In genomic region chr13:44710576-44710975, GRCh38 we compare ENCODE assay signal across 9 cellular contexts.
A peak's percentile ranks its signal among the peaks of the same experiment; 100 is the strongest.
DNase-seq lines count a peak whose midpoint lies in the region; ATAC-seq, FAIRE-seq and TF ChIP-seq lines count a peak whose summit lies in the region.
"Had no signal": no experiment of that assay in that cellular context is flagged by ENCODE, and none has a peak within 500 bp of the region (broad histone marks: within the 10 kb centered on the region; RNA-seq: fewer than 3 reads in every experiment).

No MANE protein-coding gene starts in this region.

- RAD21 ChIA-PET in GM12878 (lab: Charles Lee; ENCODE audit: unreplicated experiment): no interaction called here

- no peaks in the 10 kb centered on the region for H3K27me3 ChIP-seq in GM12878 (replicated peaks in 1 of 2; ENCODE audit: control insufficient read depth in 2 of 2, insufficient read depth in 2 of 2, low read length in 1 of 2)
- H3K27me3 ChIP-seq in skeletal muscle satellite cell (ENCODE audit: control insufficient read depth, insufficient read depth, low read length): no peaks in the 10 kb centered on the region
- no peaks in the 10 kb centered on the region for H3K27me3 ChIP-seq in right lobe of liver
- no peaks in the 10 kb centered on the region for H3K27me3 ChIP-seq in body of pancreas
- H3K27me3 ChIP-seq: sigmoid colon had no signal

- no TSS peak for BruUV-seq in GM12878 (replicated peaks; lab: Mats Ljungman, UMichigan)

- DNase-seq in GM10266 (ENCODE audit: extremely low spot score): peak; percentile 57
- DNase-seq in GM12878 (ENCODE audit: low read depth, low spot score): peak; percentile 5
- no peak for DNase-seq in right lobe of liver
- no peak for DNase-seq in body of pancreas
- DNase-seq: sigmoid colon had no signal

- H3K4me3 ChIP-seq in GM12878: no peak overlapping the region
- peak overlapping the region; percentile 29 for H3K4me3 ChIP-seq in skeletal muscle satellite cell (ENCODE audit: low read length)
- no peak overlapping the region for H3K4me3 ChIP-seq in right lobe of liver
- H3K4me3 ChIP-seq in body of pancreas: no peak overlapping the region
- H3K4me3 ChIP-seq: sigmoid colon had no signal

- no peak overlapping the region for H3K27ac ChIP-seq in GM12878 (ENCODE audit: control insufficient read depth, insufficient read depth)
- no peak overlapping the region for H3K27ac ChIP-seq in right lobe of liver
- no peak overlapping the region for H3K27ac ChIP-seq in body of pancreas
- H3K27ac ChIP-seq: sigmoid colon had no signal

- TF ChIP-seq EP300 in GM12878 (IDR thresholded peaks at IDR 0.05; ENCODE audit: borderline replicate concordance in 1 of 2, control insufficient read depth in 1 of 2, low read depth in 2 of 2, low read length in 2 of 2): no peak

- no peak for TF ChIP-seq CTCF in GM10266 (IDR thresholded peaks at IDR 0.05; ENCODE audit: control insufficient read depth, insufficient read depth, low read depth, missing control alignments)
- no peak for TF ChIP-seq CTCF in GM12878 (IDR thresholded peaks at IDR 0.05 in 2 of 3, conservative IDR thresholded peaks at IDR 0.05 in 1 of 3; ENCODE audit: control insufficient read depth in 2 of 3, extremely low read depth in 1 of 3, insufficient read depth in 1 of 3, low read depth in 3 of 3, low read length in 3 of 3)
- no peak for TF ChIP-seq CTCF in right lobe of liver (IDR thresholded peaks at IDR 0.05)
- no peak for TF ChIP-seq CTCF in body of pancreas (IDR thresholded peaks at IDR 0.05)

- no peak for TF ChIP-seq POLR2A in GM12878 (IDR thresholded peaks at IDR 0.05; ENCODE audit: low read depth, low read length)
- no peak for TF ChIP-seq POLR2A in right lobe of liver (IDR thresholded peaks at IDR 0.05)
- no peak for TF ChIP-seq POLR2A in body of pancreas (IDR thresholded peaks at IDR 0.05)

- no peak overlapping the region for H2AFZ ChIP-seq in GM12878 (ENCODE audit: control insufficient read depth, low read depth, low read length)

- H3K9me3 ChIP-seq in GM12878 (replicated peaks; ENCODE audit: control insufficient read depth, insufficient read depth, low read length) (no peaks in the 10 kb centered on the region), skeletal muscle satellite cell (replicated peaks; ENCODE audit: low read length) (no peaks in the 10 kb centered on the region), right lobe of liver (no peaks in the 10 kb centered on the region), body of pancreas (no peaks in the 10 kb centered on the region)
- H3K9me3 ChIP-seq: sigmoid colon had no signal

- H3K4me2 ChIP-seq in GM12878 (ENCODE audit: control insufficient read depth, insufficient read depth): no peak overlapping the region
- peak overlapping the region; percentile 71 for H3K4me2 ChIP-seq in skeletal muscle satellite cell (ENCODE audit: low read length)

- FAIRE-seq in GM12878 (lab: Jason Lieb, UNC): peak; percentile 89

- TF ChIP-seq RAD21 in GM12878 (IDR thresholded peaks at IDR 0.05; ENCODE audit: insufficient read depth, low read depth, low read length): no peak

- H3K79me2 ChIP-seq in GM12878 (ENCODE audit: control insufficient read depth, insufficient read depth, low read length): no peaks in the 10 kb centered on the region

- H3K36me3 ChIP-seq in GM12878 (ENCODE audit: control insufficient read depth in 2 of 2, insufficient read depth in 2 of 2, low read length in 1 of 2): no peaks in the 10 kb centered on the region
- no peaks in the 10 kb centered on the region for H3K36me3 ChIP-seq in skeletal muscle satellite cell (ENCODE audit: insufficient read depth, low read length)
- no peaks in the 10 kb centered on the region for H3K36me3 ChIP-seq in right lobe of liver
- no peaks in the 10 kb centered on the region for H3K36me3 ChIP-seq in body of pancreas (replicated peaks in 1 of 2; ENCODE audit: insufficient read depth in 1 of 2, low read depth in 2 of 2)
- H3K36me3 ChIP-seq: sigmoid colon had no signal

- H3K4me1 ChIP-seq in GM12878 (ENCODE audit: control insufficient read depth, insufficient read depth, low read length) (peaks cover 6% of the 10 kb centered on the region), skeletal muscle satellite cell (ENCODE audit: control insufficient read depth, insufficient read depth, low read length) (peaks cover 53% of the 10 kb centered on the region), right lobe of liver (no peaks in the 10 kb centered on the region), body of pancreas (no peaks in the 10 kb centered on the region)

- no peak overlapping the region for H3K9ac ChIP-seq in GM12878 (ENCODE audit: control insufficient read depth, insufficient read depth, low read length)
- peak overlapping the region; percentile 71 for H3K9ac ChIP-seq in skeletal muscle satellite cell (ENCODE audit: low read depth, low read length)

- ATAC-seq in HG03432 (IDR thresholded peaks at IDR 0.05; ENCODE audit: unreplicated experiment): peak; percentile 79
- ATAC-seq in GM12878: peak; percentile 90
- no peak for ATAC-seq in right lobe of liver
- no peak for ATAC-seq in HG02571 (IDR thresholded peaks at IDR 0.05; ENCODE audit: unreplicated experiment)
- no peak for ATAC-seq in body of pancreas
- no peak for ATAC-seq in GM19328 (IDR thresholded peaks at IDR 0.05; ENCODE audit: unreplicated experiment)

- POLR2A ChIA-PET in GM12878 (lab: Charles Lee): no interaction called here

- SMC1A ChIA-PET in GM12878 (lab: Charles Lee; ENCODE audit: uncharacterized antibody, unreplicated experiment): interaction anchor here (0.6 kb wide), 1 partner anchor 1450 kb away, joined by 3 read pairs; no protein-coding TSS in a partner anchor

- 45% methylated on average over 2 of the region's 2 CpGs for WGBS in GM12878 (ENCODE audit: insufficient coverage, insufficient replicate concordance, low lambda C conversion rate, missing lambda C conversion rate)
- 66% methylated on average over 2 of the region's 2 CpGs for WGBS in right lobe of liver (ENCODE audit: insufficient coverage, low coverage, low lambda C conversion rate, missing lambda C conversion rate)
- WGBS in body of pancreas, 2 donors: 49 to 60% methylated on average over 2 of the region's 2 CpGs

- intact Hi-C loops in GM12878 (cut with micrococcal nuclease; ENCODE audit: unreplicated experiment): loop anchor here (5.0 kb wide), 1 partner anchor 218 kb away; no protein-coding TSS in a partner anchor
- intact Hi-C loops in right lobe of liver (cut with DNase I): no loop called here
- intact Hi-C loops in body of pancreas (cut with DNase I): no loop called here

- H4K20me1 ChIP-seq in GM12878 (ENCODE audit: control insufficient read depth, insufficient read depth): no peaks in the 10 kb centered on the region

- CTCF ChIA-PET in GM12878 (lab: Yijun Ruan, JAX): no interaction called here

- in situ Hi-C loops in GM12878 (cut with MboI): no loop called here

TF ChIP-seq in GM12878, 131 proteins besides CTCF, POLR2A, EP300 and RAD21 (continues in another document):
- peak; percentile 95 for TF ChIP-seq EED (IDR thresholded peaks at IDR 0.05; ENCODE audit: low read depth)
- peak; percentile 83 for TF ChIP-seq JUNB (IDR thresholded peaks at IDR 0.05)
- TF ChIP-seq MEF2A (IDR thresholded peaks at IDR 0.05; ENCODE audit: insufficient read depth, low read depth, low read length): no peak
- no peak for TF ChIP-seq ZBTB4 (CRISPR knock-in tag; IDR thresholded peaks at IDR 0.05)
- peak; percentile 61 for TF ChIP-seq NFIC (IDR thresholded peaks at IDR 0.05; ENCODE audit: low read depth, low read length)
- TF ChIP-seq MTA2 (IDR thresholded peaks at IDR 0.05; ENCODE audit: low read depth): no peak
- TF ChIP-seq RUNX3 (IDR thresholded peaks at IDR 0.05; ENCODE audit: low read length): peak; percentile 52
- peak; percentile 54; the same call in 1 of the 2 replicates for TF ChIP-seq IRF4 (IDR thresholded peaks at IDR 0.05; ENCODE audit: low read depth, low read length)
- TF ChIP-seq ETV6 (conservative IDR thresholded peaks at IDR 0.05 in 1 of 2, IDR thresholded peaks at IDR 0.05 in 1 of 2; ENCODE audit: borderline replicate concordance in 1 of 2, low read depth in 1 of 2): peak in 1 of 2 experiments; percentile 46; a peak in 1 of 4 replicates
- no peak for TF ChIP-seq IRF5 (IDR thresholded peaks at IDR 0.05; ENCODE audit: borderline replicate concordance)
- no peak for TF ChIP-seq SPI1 (IDR thresholded peaks at IDR 0.05; ENCODE audit: borderline replicate concordance, insufficient read depth, low read depth, low read length)

Comparison
In these comparisons a context has a peak if more than half of its experiments do, and no peak if none do; other contexts are left out.
1. DNase-seq: peak in GM10266 (single experiment) and GM12878 (single experiment); none in right lobe of liver (0 of 3) and body of pancreas (0 of 4).
2. ATAC-seq: peak in HG03432 (single experiment) and GM12878 (single experiment); none in right lobe of liver (0 of 4), HG02571 (single experiment), body of pancreas (single experiment) and GM19328 (single experiment).